ENCODE assay signal across 9 cellular contexts in genomic region chrX:323721-324628, GRCh38. TPM values are rescaled to one million over a fixed set of nuclear protein-coding genes. Genes with fewer than 3 reads are reported as not detected.
DNase-seq lines count a peak whose midpoint lies in the region; ATAC-seq, FAIRE-seq and TF ChIP-seq lines count a peak whose summit lies in the region.
"Had no signal": no experiment of that assay in that cellular context is flagged by ENCODE, and none has a peak within 500 bp of the region (broad histone marks: within the 10 kb centered on the region; RNA-seq: fewer than 3 reads in every experiment).

No MANE protein-coding gene starts in this region.

- TF ChIP-seq CTCF in VCaP (conservative IDR thresholded peaks at IDR 0.05), result peak; percentile 67
- TF ChIP-seq CTCF in foreskin keratinocyte (conservative IDR thresholded peaks at IDR 0.05), result no peak
- TF ChIP-seq CTCF in gastrocnemius medialis (IDR thresholded peaks at IDR 0.05 in 4 of 5, conservative IDR thresholded peaks at IDR 0.05 in 1 of 5), result peak in 1 of 5 experiments; percentile 30

- peak overlapping the region; percentile 35 for H3K4me3 Mint-ChIP-seq in activated CD4-positive, alpha-beta T cell treated with anti-CD3 and anti-CD28 coated beads for 36 hours

- POLR2A ChIA-PET in activated CD4-positive, alpha-beta T cell treated with anti-CD3 and anti-CD28 coated beads for 36 hours (lab: Charles Lee), result no interaction called here

- no peaks in the 10 kb centered on the region for H3K27me3 Mint-ChIP-seq in activated CD4-positive, alpha-beta T cell treated with anti-CD3 and anti-CD28 coated beads for 36 hours

- no peaks in the 10 kb centered on the region for H3K9me3 ChIP-seq in gastrocnemius medialis

- no peak overlapping the region for H3K27ac ChIP-seq in VCaP
- no peak overlapping the region for H3K27ac ChIP-seq in foreskin keratinocyte
- no peak overlapping the region for H3K27ac ChIP-seq in gastrocnemius medialis

- no peak overlapping the region for H3K4me3 ChIP-seq in gastrocnemius medialis

- FAIRE-seq in HTR-8/SVneo (lab: Jason Lieb, UNC), result no peak

- no peaks in the 10 kb centered on the region for H3K36me3 ChIP-seq in gastrocnemius medialis

- DNase-seq in activated CD4-positive, alpha-beta T cell treated with anti-CD3 and anti-CD28 coated beads for 36 hours, result peak; percentile 79
- no peak for DNase-seq in activated CD4-positive, alpha-beta T cell treated with anti-CD3 and anti-CD28 coated beads for 1 hour
- peak; percentile 94 to 95 for DNase-seq in foreskin keratinocyte
- peak in 1 of 2 donors; percentile 25 for DNase-seq in gastrocnemius medialis
- DNase-seq in HTR-8/SVneo (ENCODE audit: insufficient read length, low spot score), result no peak
- no peak for DNase-seq in NCI-H2029 treated with DMSO at 0.1 percent for 48 hours (lab: John Stamatoyannopoulos, UW)

- H3K36me3 Mint-ChIP-seq in activated CD4-positive, alpha-beta T cell treated with anti-CD3 and anti-CD28 coated beads for 36 hours (ENCODE audit: low read depth), result peaks cover 2% of the 10 kb centered on the region

- H3K27ac Mint-ChIP-seq in activated CD4-positive, alpha-beta T cell treated with anti-CD3 and anti-CD28 coated beads for 36 hours, result peak overlapping the region; percentile 25

- CTCF ChIA-PET in activated CD4-positive, alpha-beta T cell treated with anti-CD3 and anti-CD28 coated beads for 36 hours (lab: Charles Lee), result no interaction called here

- no peak for TF ChIP-seq POLR2A in gastrocnemius medialis (IDR thresholded peaks at IDR 0.05)

- in situ Hi-C loops in gastrocnemius medialis (cut with MboI; ENCODE audit: low sequenced_read_pairs in 4 of 4), result loop anchor here in 1 of 4 donors (10.0 kb wide), 1 partner anchor 61 kb away; the partner anchor contains the start of gene PPP2R3B

- no peaks in the 10 kb centered on the region for H3K4me1 ChIP-seq in foreskin keratinocyte
- H3K4me1 ChIP-seq in gastrocnemius medialis, result peaks cover 9 to 19% of the 10 kb centered on the region in 2 donors

- intact Hi-C loops in activated CD4-positive, alpha-beta T cell treated with anti-CD3 and anti-CD28 coated beads for 36 hours (cut with DNase I, micrococcal nuclease), result no loop called here
- intact Hi-C loops in gastrocnemius medialis (cut with DNase I; ENCODE audit: low total_unique reads), result no loop called here

- no peaks in the 10 kb centered on the region for H3K9me3 Mint-ChIP-seq in activated CD4-positive, alpha-beta T cell treated with anti-CD3 and anti-CD28 coated beads for 36 hours (ENCODE audit: low read depth)
- H3K9me3 Mint-ChIP-seq: activated T-cell treated with anti-CD3 and anti-CD28 coated beads, Interleukin-2, amount 50 U/mL, for 72 hours had no signal

- ATAC-seq in activated CD4-positive, alpha-beta T cell treated with anti-CD3 and anti-CD28 coated beads for 36 hours, result peak; percentile 51
- ATAC-seq in foreskin keratinocyte, result peak; percentile 67
- peak; percentile 2 to 7 for ATAC-seq in gastrocnemius medialis
- ATAC-seq in GM19328 (IDR thresholded peaks at IDR 0.05; ENCODE audit: unreplicated experiment), result no peak

- H3K27me3 ChIP-seq in foreskin keratinocyte (no peaks in the 10 kb centered on the region), gastrocnemius medialis (peaks cover 0 to 7% (median 6%) of the 10 kb centered on the region in 3 donors)

- H3K4me1 Mint-ChIP-seq in activated CD4-positive, alpha-beta T cell treated with anti-CD3 and anti-CD28 coated beads for 36 hours, result peaks cover 22% of the 10 kb centered on the region

RNA-seq across cellular contexts. Expression of gene GTPBP6, which starts 5.4 kb away (rescaled TPM):
- 10 to 100 TPM; 54.5 to 60.2 TPM for total RNA-seq in activated CD4-positive, alpha-beta T cell treated with anti-CD3 and anti-CD28 coated beads for 36 hours
- total RNA-seq in foreskin keratinocyte, result 38.7 and 48.4 TPM in 2 replicates
- 49.1 and 55.4 TPM in 2 replicates for polyA plus RNA-seq in foreskin keratinocyte
- 10 to 100 TPM; 40.1 to 79.4 (median 46.9) TPM for total RNA-seq in gastrocnemius medialis

RNA-seq across cellular contexts. Expression of gene PLCXD1, which starts 42.8 kb away (rescaled TPM):
- 100 to 1,000 TPM in 1 of 2 experiments, 10 to 100 TPM in 1; 92.8 to 127 TPM for total RNA-seq in activated CD4-positive, alpha-beta T cell treated with anti-CD3 and anti-CD28 coated beads for 36 hours
- total RNA-seq in foreskin keratinocyte, result 15.1 and 20.5 TPM in 2 replicates
- 10.6 and 15.1 TPM in 2 replicates for polyA plus RNA-seq in foreskin keratinocyte
- 1 to 10 TPM in 1 of 4 donors, under 1 TPM in 3; 0.36 to 1.7 (median 0.66) TPM for total RNA-seq in gastrocnemius medialis

Comparison
In these comparisons a context has a peak if more than half of its experiments do, and no peak if none do; other contexts are left out.
1. DNase-seq: peak in activated CD4-positive, alpha-beta T cell treated with anti-CD3 and anti-CD28 coated beads for 36 hours (single experiment) and foreskin keratinocyte (2 of 2); none in activated CD4-positive, alpha-beta T cell treated with anti-CD3 and anti-CD28 coated beads for 1 hour (single experiment), HTR-8/SVneo (single experiment) and NCI-H2029 treated with DMSO at 0.1 percent for 48 hours (single experiment).